In the genomic region with DNA sequence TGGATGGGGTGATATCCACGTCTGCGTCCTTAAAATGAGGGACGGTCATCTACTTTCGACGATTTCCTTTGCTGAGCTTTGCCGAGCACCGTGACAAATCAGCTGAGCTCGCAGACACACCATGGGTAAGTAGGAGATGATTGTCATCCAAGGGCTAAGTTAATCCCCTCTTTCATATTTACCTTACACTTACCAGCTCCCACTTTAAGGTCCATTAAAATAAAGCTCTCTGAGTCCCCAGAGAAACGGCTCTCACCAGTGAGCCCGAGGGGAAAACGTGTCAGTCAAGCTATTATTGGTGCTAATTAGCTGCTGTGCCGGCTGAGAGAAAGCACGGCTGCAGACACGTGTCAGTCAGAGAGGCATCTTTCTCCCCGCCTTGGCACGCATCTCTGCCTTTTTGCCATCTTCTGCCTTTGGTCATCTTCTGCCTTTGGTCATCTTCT, we compare ENCODE assay signal across 20 cellular contexts.
"Had no signal": no experiment of that assay in that cellular context is flagged by ENCODE, and none has a peak within 500 bp of the region (broad histone marks: within the 10 kb centered on the region; RNA-seq: fewer than 3 reads in every experiment).

No MANE protein-coding gene starts in this region.

- H3K27ac Mint-ChIP-seq: activated naive CD4-positive, alpha-beta T cell treated with anti-CD3 and anti-CD28 coated beads, Interleukin-2, amount 50 U/mL, for 24 hours; activated T-helper 1 cell treated with anti-CD3 and anti-CD28 coated beads, Interleukin-12 subunit alpha, Interleukin-12 subunit beta, Interleukin-2, Interleukin-4 antibody, amounts not matched to agents 30 ng/mL and 10 ng/mL and 1 ng/mL, durations not matched to agents 14 hours and 24 hours and 36 hours; natural killer cell treated with Interleukin-12 subunit alpha and Interleukin-12 subunit beta and Interleukin-15 and Interleukin-18, amount 100 ng/mL, for 72 hours; progenitor cell of endocrine pancreas had no signal

- H3K4me1 ChIP-seq: esophagus squamous epithelium, gastrocnemius medialis, upper lobe of right lung had no signal

- H3K27ac ChIP-seq: esophagus squamous epithelium, gastrocnemius medialis, upper lobe of right lung had no signal

- H3K36me3 ChIP-seq: esophagus squamous epithelium, gastrocnemius medialis, upper lobe of right lung had no signal

- DNase-seq: activated CD4-positive, alpha-beta T cell treated with anti-CD3 and anti-CD28 coated beads for 1 hour; activated gamma-delta T cell; activated T-cell treated with anti-CD3 and anti-CD28 coated beads for 4 hours; aorta; caudate nucleus; effector memory CD4-positive, alpha-beta T cell; esophagus squamous epithelium; gastrocnemius medialis; hypothalamus; occipital lobe; retina; stimulated activated CD4-positive, alpha-beta T cell treated with anti-CD3 and anti-CD28 coated beads, Interleukin-4, amount 100 ng/mL, for 1 hour; stimulated activated naive CD4-positive, alpha-beta T cell; T-helper 1 cell; upper lobe of right lung had no signal

- H3K36me3 Mint-ChIP-seq: activated naive CD4-positive, alpha-beta T cell treated with anti-CD3 and anti-CD28 coated beads, Interleukin-2, amount 50 U/mL, for 24 hours; brain; natural killer cell treated with Interleukin-12 subunit alpha and Interleukin-12 subunit beta and Interleukin-15 and Interleukin-18, amount 100 ng/mL, for 72 hours had no signal

- H3K27me3 Mint-ChIP-seq: activated naive CD4-positive, alpha-beta T cell treated with anti-CD3 and anti-CD28 coated beads, Interleukin-2, amount 50 U/mL, for 24 hours had no signal

- H3K4me1 Mint-ChIP-seq: activated naive CD4-positive, alpha-beta T cell treated with anti-CD3 and anti-CD28 coated beads, Interleukin-2, amount 50 U/mL, for 24 hours had no signal

- ATAC-seq: gastrocnemius medialis; natural killer cell treated with Interleukin-12 subunit alpha and Interleukin-12 subunit beta and Interleukin-15 and Interleukin-18, amount 100 ng/mL, for 72 hours; upper lobe of right lung had no signal

- H3K4me3 Mint-ChIP-seq: activated naive CD4-positive, alpha-beta T cell treated with anti-CD3 and anti-CD28 coated beads, Interleukin-2, amount 50 U/mL, for 24 hours; activated T-helper 1 cell treated with anti-CD3 and anti-CD28 coated beads, Interleukin-12 subunit alpha, Interleukin-12 subunit beta, Interleukin-2, Interleukin-4 antibody, amounts not matched to agents 30 ng/mL and 10 ng/mL and 1 ng/mL, durations not matched to agents 14 hours and 24 hours and 36 hours; natural killer cell treated with Interleukin-12 subunit alpha and Interleukin-12 subunit beta and Interleukin-15 and Interleukin-18, amount 100 ng/mL, for 72 hours had no signal

- H3K9me3 Mint-ChIP-seq: activated naive CD4-positive, alpha-beta T cell treated with anti-CD3 and anti-CD28 coated beads, Interleukin-2, amount 50 U/mL, for 24 hours; activated T-helper 1 cell treated with anti-CD3 and anti-CD28 coated beads, Interleukin-12 subunit alpha, Interleukin-12 subunit beta, Interleukin-2, Interleukin-4 antibody, amounts not matched to agents 30 ng/mL and 10 ng/mL and 1 ng/mL, durations not matched to agents 14 hours and 24 hours and 36 hours; natural killer cell treated with Interleukin-12 subunit alpha and Interleukin-12 subunit beta and Interleukin-15 and Interleukin-18, amount 100 ng/mL, for 72 hours had no signal

- H3K9me3 ChIP-seq: esophagus squamous epithelium, gastrocnemius medialis, upper lobe of right lung had no signal

- H3K4me3 ChIP-seq: esophagus squamous epithelium, gastrocnemius medialis, upper lobe of right lung had no signal

- H3K27me3 ChIP-seq: upper lobe of right lung had no signal
